Comparison of ENCODE assay signal across 13 cellular contexts in genomic region chr2:64331430-64331700, GRCh38.
DNase-seq lines count a peak whose midpoint lies in the region; ATAC-seq and TF ChIP-seq lines count a peak whose summit lies in the region.
"Had no signal": no experiment of that assay in that cellular context is flagged by ENCODE, and none has a peak within 500 bp of the region (broad histone marks: within the 10 kb centered on the region; RNA-seq: fewer than 3 reads in every experiment).

No MANE protein-coding gene starts in this region.

- peak; percentile 31 for DNase-seq in NCI-H146 treated with DMSO at 0.1 percent for 48 hours (lab: John Stamatoyannopoulos, UW; ENCODE audit: unreplicated experiment)
- DNase-seq in NCI-H146 (lab: John Stamatoyannopoulos, UW): no peak
- DNase-seq in coronary artery (ENCODE audit: low spot score): no peak
- DNase-seq in mesothelial cell of epicardium (ENCODE audit: low spot score in 2 of 2, unreplicated experiment in 2 of 2): no peak
- no peak for DNase-seq in tibial artery
- DNase-seq in SKM-1 (lab: John Stamatoyannopoulos, UW; ENCODE audit: unreplicated experiment): no peak
- no peak for DNase-seq in NCI-H1694 (lab: John Stamatoyannopoulos, UW)
- DNase-seq: 8988T had no signal

- H3K27me3 Mint-ChIP-seq in mesothelial cell of epicardium (ENCODE audit: low read depth): no peaks in the 10 kb centered on the region
- H3K27me3 Mint-ChIP-seq: activated CD4-positive, alpha-beta T cell treated with anti-CD3 and anti-CD28 coated beads for 36 hours had no signal

- peaks cover 0 to 49% (median 45%) of the 10 kb centered on the region in 4 donors for H3K4me1 ChIP-seq in tibial artery
- H3K4me1 ChIP-seq in gastroesophageal sphincter: peaks cover 0 to 45% (median 19%) of the 10 kb centered on the region in 3 donors
- H3K4me1 ChIP-seq: right lobe of liver had no signal

- no peaks in the 10 kb centered on the region for H3K9me3 ChIP-seq in tibial artery
- no peaks in the 10 kb centered on the region for H3K9me3 ChIP-seq in gastroesophageal sphincter
- H3K9me3 ChIP-seq: right lobe of liver had no signal

- H3K4me3 ChIP-seq in coronary artery (no peak overlapping the region), tibial artery (peak overlapping the region in 1 of 2 donors; percentile 47), gastroesophageal sphincter (no peak overlapping the region)
- H3K4me3 ChIP-seq: right lobe of liver had no signal

- H3K36me3 ChIP-seq in tibial artery (no peaks in the 10 kb centered on the region), gastroesophageal sphincter (no peaks in the 10 kb centered on the region)
- H3K36me3 ChIP-seq: right lobe of liver had no signal

- no peak for ATAC-seq in gastroesophageal sphincter
- ATAC-seq: activated CD4-positive, alpha-beta T cell treated with anti-CD3 and anti-CD28 coated beads for 36 hours; activated T-cell treated with anti-CD3 and anti-CD28 coated beads, Interleukin-2, amount 50 U/mL, for 4 hours had no signal

- peaks cover 3% of the 10 kb centered on the region for H3K9me3 Mint-ChIP-seq in mesothelial cell of epicardium
- H3K9me3 Mint-ChIP-seq: activated T-cell treated with anti-CD3 and anti-CD28 coated beads, Interleukin-2, amount 50 U/mL, for 4 hours; CD8-positive, alpha-beta T cell had no signal

- H3K4me1 Mint-ChIP-seq in mesothelial cell of epicardium: peaks cover 24% of the 10 kb centered on the region

- TF ChIP-seq CTCF in coronary artery (IDR thresholded peaks at IDR 0.05): no peak
- no peak for TF ChIP-seq CTCF in mesothelial cell of epicardium (IDR thresholded peaks at IDR 0.05; ENCODE audit: unreplicated experiment)
- TF ChIP-seq CTCF in tibial artery (IDR thresholded peaks at IDR 0.05): no peak
- TF ChIP-seq CTCF in gastroesophageal sphincter (IDR thresholded peaks at IDR 0.05): no peak

- no peak for TF ChIP-seq EP300 in gastroesophageal sphincter (IDR thresholded peaks at IDR 0.05)

- H3K27ac ChIP-seq in coronary artery (peak overlapping the region; percentile 71 to 87), tibial artery (peak overlapping the region; percentile 79 to 83), gastroesophageal sphincter (peak overlapping the region in 2 of 4 donors; percentile 68 to 79)
- H3K27ac ChIP-seq: right lobe of liver had no signal

- H3K27me3 ChIP-seq in tibial artery: no peaks in the 10 kb centered on the region
- H3K27me3 ChIP-seq in gastroesophageal sphincter: no peaks in the 10 kb centered on the region
- H3K27me3 ChIP-seq: right lobe of liver had no signal

- H3K4me3 Mint-ChIP-seq in mesothelial cell of epicardium: no peak overlapping the region

- WGBS in gastroesophageal sphincter (ENCODE audit: low coverage in 1 of 2), 2 donors: 71 to 84% methylated on average over 3 to 4 of the region's 4 CpGs

- peak overlapping the region; percentile 47 for H3K27ac Mint-ChIP-seq in mesothelial cell of epicardium
- H3K27ac Mint-ChIP-seq: activated CD4-positive, alpha-beta T cell treated with anti-CD3 and anti-CD28 coated beads for 36 hours had no signal

- no peak for TF ChIP-seq POLR2A in gastroesophageal sphincter (IDR thresholded peaks at IDR 0.05)

- intact Hi-C loops in tibial artery (cut with DNase I; ENCODE audit: low total_unique reads): loop anchor here (2.0 to 5.0 kb wide), 2 partner anchors 229 to 536 kb away; no protein-coding TSS in a partner anchor

- H3K36me3 Mint-ChIP-seq in mesothelial cell of epicardium: no peaks in the 10 kb centered on the region
- H3K36me3 Mint-ChIP-seq: CD8-positive, alpha-beta T cell had no signal
